In the genomic region with DNA sequence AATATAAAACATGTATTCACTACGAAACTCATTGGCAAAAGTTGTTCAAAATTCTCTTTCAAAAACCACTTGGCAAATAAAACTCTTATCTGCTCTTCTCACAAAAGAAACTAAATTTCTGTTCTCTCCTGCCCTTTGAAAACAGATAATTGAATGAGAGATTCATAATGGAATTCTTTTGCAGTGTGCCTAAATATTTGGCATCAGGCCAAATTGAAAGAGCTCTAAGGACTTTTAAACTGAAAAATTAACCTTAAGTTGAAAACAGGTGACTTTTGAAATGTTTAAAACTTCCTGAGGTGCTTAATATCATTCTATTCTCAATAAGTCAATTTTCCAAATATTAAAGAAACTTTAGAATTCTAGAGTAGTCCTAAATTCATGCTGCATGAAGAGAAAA, we compare ENCODE assay signal across 31 cellular contexts.
"Had no signal": no experiment of that assay in that cellular context is flagged by ENCODE, and none has a peak within 500 bp of the region (broad histone marks: within the 10 kb centered on the region; RNA-seq: fewer than 3 reads in every experiment).

No MANE protein-coding gene starts in this region.

- DNase-seq: activated CD4-positive, alpha-beta T cell treated with anti-CD3 and anti-CD28 coated beads for 4 hours; activated CD4-positive, alpha-beta T cell treated with anti-CD3 and anti-CD28 coated beads, Interleukin-2, amount 50 U/mL, for 48 hours; activated CD8-positive, alpha-beta memory T cell treated with anti-CD3 and anti-CD28 coated beads for 24 hours; activated gamma-delta T cell; activated naive CD4-positive, alpha-beta T cell treated with anti-CD3 and anti-CD28 coated beads, Interleukin-2, amount 10 ng/mL, durations not matched to agents 7 days and 5 days; activated naive CD8-positive, alpha-beta T cell treated with anti-CD3 and anti-CD28 coated beads, Interleukin-2, amount 10 ng/mL, durations not matched to agents 7 days and 5 days; cortex of kidney; effector memory CD8-positive, alpha-beta T cell; erythroblast; left lung; lower lobe of right lung; mesenchymal stem cell; natural killer cell; occipital lobe; psoas muscle; stimulated activated CD4-positive, alpha-beta T cell treated with anti-CD3 and anti-CD28 coated beads, Interleukin-1b, Interleukin-23, amount 100 ng/mL, for 48 hours; stimulated activated CD4-positive, alpha-beta T cell treated with anti-CD3 and anti-CD28 coated beads, Interleukin-4, amount 100 ng/mL, for 4 hours; stimulated activated CD8-positive, alpha-beta memory T cell treated with anti-CD3 and anti-CD28 coated beads, Interleukin-4, amount 100 ng/mL, for 48 hours; stimulated activated naive CD8-positive, alpha-beta T cell treated with anti-CD3 and anti-CD28 coated beads, Interleukin-15, amount 100 ng/mL, for 72 hours; substantia nigra; T-helper 9 cell; uterus had no signal

- H3K27ac Mint-ChIP-seq: activated naive CD4-positive, alpha-beta T cell treated with anti-CD3 and anti-CD28 coated beads, Interleukin-2, amount 10 ng/mL, durations not matched to agents 7 days and 5 days; activated naive CD8-positive, alpha-beta T cell treated with anti-CD3 and anti-CD28 coated beads, Interleukin-2, amount 10 ng/mL, durations not matched to agents 7 days and 5 days; brain; effector memory CD8-positive, alpha-beta T cell; natural killer cell; neural progenitor cell; stimulated activated memory B cell treated with anti-CD40 and anti-IgM and Interleukin-4, amounts not matched to agents 10 μg/mL and 1 μg/mL and 100 μg/mL, for 72 hours; stimulated activated naive CD8-positive, alpha-beta T cell treated with anti-CD3 and anti-CD28 coated beads, Interleukin-15, amount 100 ng/mL, for 72 hours; type B pancreatic cell had no signal

- H3K36me3 ChIP-seq: ascending aorta, left lung, lower lobe of right lung, neural progenitor cell, uterus had no signal

- H3K36me3 Mint-ChIP-seq: activated naive CD4-positive, alpha-beta T cell treated with anti-CD3 and anti-CD28 coated beads, Interleukin-2, amount 10 ng/mL, durations not matched to agents 7 days and 5 days; activated naive CD8-positive, alpha-beta T cell treated with anti-CD3 and anti-CD28 coated beads, Interleukin-2, amount 10 ng/mL, durations not matched to agents 7 days and 5 days; brain; natural killer cell; neural progenitor cell; stimulated activated memory B cell treated with anti-CD40 and anti-IgM and Interleukin-4, amounts not matched to agents 10 μg/mL and 1 μg/mL and 100 μg/mL, for 72 hours; type B pancreatic cell had no signal

- H3K27me3 Mint-ChIP-seq: activated naive CD4-positive, alpha-beta T cell treated with anti-CD3 and anti-CD28 coated beads, Interleukin-2, amount 10 ng/mL, durations not matched to agents 7 days and 5 days; activated naive CD8-positive, alpha-beta T cell treated with anti-CD3 and anti-CD28 coated beads, Interleukin-2, amount 10 ng/mL, durations not matched to agents 7 days and 5 days; brain; effector memory CD8-positive, alpha-beta T cell; stimulated activated memory B cell treated with anti-CD40 and anti-IgM and Interleukin-4, amounts not matched to agents 10 μg/mL and 1 μg/mL and 100 μg/mL, for 72 hours; stimulated activated naive CD8-positive, alpha-beta T cell treated with anti-CD3 and anti-CD28 coated beads, Interleukin-15, amount 100 ng/mL, for 72 hours; type B pancreatic cell had no signal

- H3K27ac ChIP-seq: ascending aorta, foreskin keratinocyte, left lung, lower lobe of right lung, neural progenitor cell, parathyroid adenoma, psoas muscle, uterus, VCaP had no signal

- H3K9me3 ChIP-seq: ascending aorta, lower lobe of right lung, uterus had no signal

- H3K4me3 Mint-ChIP-seq: activated naive CD4-positive, alpha-beta T cell treated with anti-CD3 and anti-CD28 coated beads, Interleukin-2, amount 10 ng/mL, durations not matched to agents 7 days and 5 days; activated naive CD8-positive, alpha-beta T cell treated with anti-CD3 and anti-CD28 coated beads, Interleukin-2, amount 10 ng/mL, durations not matched to agents 7 days and 5 days; brain; effector memory CD8-positive, alpha-beta T cell; natural killer cell; neural progenitor cell; stimulated activated memory B cell treated with anti-CD40 and anti-IgM and Interleukin-4, amounts not matched to agents 10 μg/mL and 1 μg/mL and 100 μg/mL, for 72 hours; stimulated activated naive CD8-positive, alpha-beta T cell treated with anti-CD3 and anti-CD28 coated beads, Interleukin-15, amount 100 ng/mL, for 72 hours; type B pancreatic cell had no signal

- H3K4me1 Mint-ChIP-seq: activated naive CD4-positive, alpha-beta T cell treated with anti-CD3 and anti-CD28 coated beads, Interleukin-2, amount 10 ng/mL, durations not matched to agents 7 days and 5 days; activated naive CD8-positive, alpha-beta T cell treated with anti-CD3 and anti-CD28 coated beads, Interleukin-2, amount 10 ng/mL, durations not matched to agents 7 days and 5 days; brain; natural killer cell; neural progenitor cell; stimulated activated memory B cell treated with anti-CD40 and anti-IgM and Interleukin-4, amounts not matched to agents 10 μg/mL and 1 μg/mL and 100 μg/mL, for 72 hours; stimulated activated naive CD8-positive, alpha-beta T cell treated with anti-CD3 and anti-CD28 coated beads, Interleukin-15, amount 100 ng/mL, for 72 hours had no signal

- H3K4me3 ChIP-seq: ascending aorta, left lung, lower lobe of right lung, neural progenitor cell, psoas muscle, smooth muscle cell, uterus had no signal

- H3K9ac ChIP-seq: neural progenitor cell, parathyroid adenoma had no signal
